7 cellular contexts compared by ENCODE assay signal in genomic region chr2:68251187-68251854, GRCh38.
DNase-seq lines count a peak whose midpoint lies in the region; ATAC-seq and TF ChIP-seq lines count a peak whose summit lies in the region.

No MANE protein-coding gene starts in this region.

- peak; percentile 47 for DNase-seq in NCI-H1930 (lab: John Stamatoyannopoulos, UW)
- peak; percentile 60 for DNase-seq in T-helper 9 cell
- DNase-seq in astrocyte of the spinal cord (ENCODE audit: low read depth, low spot score): peak; percentile 83
- DNase-seq in hypothalamus (lab: John Stamatoyannopoulos, UW): peak in 41 of 51 donors; percentile 3 to 82 (median 29)
- DNase-seq in skeletal muscle cell (ENCODE audit: low read depth): no peak

- H3K4me3 ChIP-seq in astrocyte of the spinal cord (ENCODE audit: low read depth, low read length) (peak overlapping the region; percentile 85), skeletal muscle cell (ENCODE audit: low read depth, low read length) (peak overlapping the region; percentile 92)

- in situ Hi-C loops in astrocyte of the spinal cord (cut with HindIII; ENCODE audit: low sequenced_read_pairs): no loop called here

- peak; percentile 39 for ATAC-seq in GM18505 (IDR thresholded peaks at IDR 0.05; ENCODE audit: unreplicated experiment)
- peak; percentile 52 for ATAC-seq in HG02973 (IDR thresholded peaks at IDR 0.05; ENCODE audit: unreplicated experiment)

- TF ChIP-seq CTCF in astrocyte of the spinal cord (IDR thresholded peaks at IDR 0.05; ENCODE audit: low read depth, low read length): peak; percentile 69

- TF ChIP-seq POLR2A in GM18505 (IDR thresholded peaks at IDR 0.05; ENCODE audit: borderline replicate concordance, extremely low read depth, insufficient read depth, insufficient read length): peak; percentile 37
